In genomic region chr4:87659247-87659931, GRCh38 we compare ENCODE assay signal across 17 cellular contexts. TPM values are rescaled to one million over a fixed set of nuclear protein-coding genes. Genes with fewer than 3 reads are reported as not detected.
A peak's percentile ranks its signal among the peaks of the same experiment; 100 is the strongest.
DNase-seq lines count a peak whose midpoint lies in the region; ATAC-seq and TF ChIP-seq lines count a peak whose summit lies in the region.
"Had no signal": no experiment of that assay in that cellular context is flagged by ENCODE, and none has a peak within 500 bp of the region (broad histone marks: within the 10 kb centered on the region; RNA-seq: fewer than 3 reads in every experiment).

No MANE protein-coding gene starts in this region.

- H3K4me3 Mint-ChIP-seq in activated CD4-positive, alpha-beta memory T cell treated with anti-CD3 and anti-CD28 coated beads, Interleukin-2, amount 10 ng/mL, durations not matched to agents 7 days and 5 days: no peak overlapping the region
- H3K4me3 Mint-ChIP-seq: H9 had no signal

- RAD21 ChIA-PET in HCT116 (lab: Charles Lee; ENCODE audit: low non-redundant PET in 1 of 2, low total read pairs in 2 of 2, uncharacterized antibody in 2 of 2, unreplicated experiment in 2 of 2): no interaction called here

- TF ChIP-seq RAD21 in HCT116 (IDR thresholded peaks at IDR 0.05; ENCODE audit: low read depth): no peak

- TF ChIP-seq CTCF in HCT116 (IDR thresholded peaks at IDR 0.05 in 2 of 3, conservative IDR thresholded peaks at IDR 0.05 in 1 of 3; ENCODE audit: borderline replicate concordance in 1 of 3, insufficient read depth in 1 of 3, low read depth in 2 of 3, low read length in 2 of 3): no peak
- TF ChIP-seq CTCF in ascending aorta (IDR thresholded peaks at IDR 0.05): no peak
- TF ChIP-seq CTCF in smooth muscle cell (IDR thresholded peaks at IDR 0.05; ENCODE audit: borderline replicate concordance, insufficient read depth, poor library complexity, severe bottlenecking): no peak
- TF ChIP-seq CTCF in A673 (conservative IDR thresholded peaks at IDR 0.05; ENCODE audit: low read depth, low read length): no peak

- H3K9me3 ChIP-seq in HCT116 (ENCODE audit: control insufficient read depth in 1 of 2, insufficient read depth in 1 of 2, low read depth in 1 of 2, low read length in 2 of 2) (no peaks in the 10 kb centered on the region), ascending aorta (no peaks in the 10 kb centered on the region), smooth muscle cell (replicated peaks; ENCODE audit: low read depth) (no peaks in the 10 kb centered on the region), A673 (ENCODE audit: low read depth, low read length, poor library complexity, severe bottlenecking) (no peaks in the 10 kb centered on the region)

- H3K4me1 ChIP-seq in HCT116 (ENCODE audit: control insufficient read depth in 1 of 2, insufficient read depth in 2 of 2, low read length in 2 of 2) (peaks cover 35% of the 10 kb centered on the region in 2 experiments), ascending aorta (peaks cover 2 to 22% of the 10 kb centered on the region in 2 donors), smooth muscle cell (ENCODE audit: low read depth) (peaks cover 4% of the 10 kb centered on the region), A673 (ENCODE audit: insufficient read depth, low read length, poor library complexity, severe bottlenecking) (no peaks in the 10 kb centered on the region)
- H3K4me1 ChIP-seq: BLaER1 treated with 17β-estradiol and CSF1 and Interleukin-3, amounts not matched to agents 10 nM and 100 nM had no signal

- WGBS in smooth muscle cell (ENCODE audit: low lambda C conversion rate): 65% methylated on average over 3 of the region's 3 CpGs

- H3K9ac ChIP-seq in HCT116 (ENCODE audit: low read length) (peak overlapping the region; percentile 11; the same call in 1 of the 2 replicates), smooth muscle cell (ENCODE audit: low read depth) (no peak overlapping the region)
- H3K9ac ChIP-seq: BLaER1 treated with 17β-estradiol and CSF1 and Interleukin-3, amounts not matched to agents 10 nM and 100 nM had no signal

- H3K4me3 ChIP-seq in HCT116 (replicated peaks in 1 of 2; ENCODE audit: low read depth in 1 of 2, low read length in 2 of 2) (peak overlapping the region in 1 of 2 experiments; percentile 12; a peak in 1 of 4 replicates), ascending aorta (no peak overlapping the region), smooth muscle cell (no peak overlapping the region), A673 (ENCODE audit: low read depth, low read length, poor library complexity, severe bottlenecking) (no peak overlapping the region)
- H3K4me3 ChIP-seq: BLaER1 treated with 17β-estradiol and CSF1 and Interleukin-3, amounts not matched to agents 10 nM and 100 nM; dorsolateral prefrontal cortex; skin epidermis had no signal

- H3K79me2 ChIP-seq in HCT116 (ENCODE audit: insufficient read depth, low read length) (no peaks in the 10 kb centered on the region), smooth muscle cell (ENCODE audit: low read depth) (no peaks in the 10 kb centered on the region)

- peak overlapping the region; percentile 82 for H3K27ac ChIP-seq in HCT116 (ENCODE audit: low read depth, low read length)
- H3K27ac ChIP-seq in ascending aorta: peak overlapping the region; percentile 6 to 57
- peak overlapping the region; percentile 51 for H3K27ac ChIP-seq in smooth muscle cell (ENCODE audit: low read depth)
- H3K27ac ChIP-seq in A673 (ENCODE audit: low read depth, low read length, poor library complexity, severe bottlenecking): no peak overlapping the region
- H3K27ac ChIP-seq: BLaER1 treated with 17β-estradiol and CSF1 and Interleukin-3, amounts not matched to agents 10 nM and 100 nM; dorsolateral prefrontal cortex; skin epidermis had no signal

- H3K4me1 Mint-ChIP-seq in activated CD4-positive, alpha-beta memory T cell treated with anti-CD3 and anti-CD28 coated beads, Interleukin-2, amount 10 ng/mL, durations not matched to agents 7 days and 5 days: no peaks in the 10 kb centered on the region

- no peaks in the 10 kb centered on the region for H3K9me3 Mint-ChIP-seq in activated CD4-positive, alpha-beta memory T cell treated with anti-CD3 and anti-CD28 coated beads, Interleukin-2, amount 10 ng/mL, durations not matched to agents 7 days and 5 days

- BruUV-seq in HCT116 (replicated peaks; lab: Mats Ljungman, UMichigan) (no TSS peak), A673 (replicated peaks; lab: Mats Ljungman, UMichigan) (no TSS peak)

- H3K36me3 ChIP-seq in HCT116 (ENCODE audit: control insufficient read depth in 1 of 2, insufficient read depth in 2 of 2, low read length in 2 of 2): no peaks in the 10 kb centered on the region
- no peaks in the 10 kb centered on the region for H3K36me3 ChIP-seq in ascending aorta
- H3K36me3 ChIP-seq in smooth muscle cell (ENCODE audit: low read depth): no peaks in the 10 kb centered on the region
- no peaks in the 10 kb centered on the region for H3K36me3 ChIP-seq in A673 (ENCODE audit: insufficient read depth, low read length, poor library complexity, severe bottlenecking)
- H3K36me3 ChIP-seq: BLaER1 treated with 17β-estradiol and CSF1 and Interleukin-3, amounts not matched to agents 10 nM and 100 nM had no signal

- H3K9me2 ChIP-seq in HCT116 (ENCODE audit: insufficient read depth): no peaks in the 10 kb centered on the region

- peak; percentile 22 for DNase-seq in HCT116 (ENCODE audit: low read depth, low spot score)
- no peak for DNase-seq in ascending aorta (ENCODE audit: low spot score in 2 of 2)
- peak; percentile 10 for DNase-seq in iris pigment epithelial cell (ENCODE audit: low read depth)
- DNase-seq in smooth muscle cell (lab: John Stamatoyannopoulos, UW; ENCODE audit: unreplicated experiment): no peak
- DNase-seq in activated CD4-positive, alpha-beta memory T cell treated with anti-CD3 and anti-CD28 coated beads, Interleukin-2, amount 10 ng/mL, durations not matched to agents 7 days and 5 days: no peak
- no peak for DNase-seq in activated gamma-delta T cell (lab: John Stamatoyannopoulos, UW)
- no peak for DNase-seq in A673 (ENCODE audit: low spot score)
- DNase-seq in stimulated activated naive CD4-positive, alpha-beta T cell treated with Interleukin-2 at 50 U/mL for 16 hours (lab: John Stamatoyannopoulos, UW): no peak
- DNase-seq: aorta; DMS79; dorsolateral prefrontal cortex; H9; NCI-H1417; nucleus accumbens; stimulated activated naive CD4-positive, alpha-beta T cell had no signal

- no peak overlapping the region for H3K27ac Mint-ChIP-seq in activated CD4-positive, alpha-beta memory T cell treated with anti-CD3 and anti-CD28 coated beads, Interleukin-2, amount 10 ng/mL, durations not matched to agents 7 days and 5 days
- H3K27ac Mint-ChIP-seq: H9 had no signal

- TF ChIP-seq POLR2A in HCT116 (IDR thresholded peaks at IDR 0.05; ENCODE audit: borderline replicate concordance, extremely low read depth, insufficient read depth, insufficient read length): no peak

- H4K20me1 ChIP-seq in HCT116 (ENCODE audit: insufficient read depth) (no peaks in the 10 kb centered on the region), smooth muscle cell (ENCODE audit: low read depth) (no peaks in the 10 kb centered on the region)
- H4K20me1 ChIP-seq: BLaER1 treated with 17β-estradiol and CSF1 and Interleukin-3, amounts not matched to agents 10 nM and 100 nM had no signal

- no peaks in the 10 kb centered on the region for H3K27me3 ChIP-seq in HCT116 (ENCODE audit: insufficient read depth, low read length)
- no peaks in the 10 kb centered on the region for H3K27me3 ChIP-seq in ascending aorta
- H3K27me3 ChIP-seq in smooth muscle cell (ENCODE audit: low read depth): no peaks in the 10 kb centered on the region
- no peaks in the 10 kb centered on the region for H3K27me3 ChIP-seq in A673 (replicated peaks; ENCODE audit: insufficient read depth, low read depth, low read length, poor library complexity)
- H3K27me3 ChIP-seq: BLaER1 treated with 17β-estradiol and CSF1 and Interleukin-3, amounts not matched to agents 10 nM and 100 nM; dorsolateral prefrontal cortex had no signal

- peak overlapping the region; percentile 97 for H2AFZ ChIP-seq in HCT116 (ENCODE audit: low read depth, low read length, poor library complexity, severe bottlenecking)
- H2AFZ ChIP-seq in smooth muscle cell (ENCODE audit: low read depth): no peak overlapping the region

- intact Hi-C loops in HCT116 (cut with micrococcal nuclease) (no loop called here), ascending aorta (cut with DNase I) (loop anchor here (2.0 to 5.0 kb wide), 2 partner anchors 39 to 117 kb away; no protein-coding TSS in a partner anchor), A673 (cut with micrococcal nuclease; ENCODE audit: unreplicated experiment) (no loop called here)

- no peaks in the 10 kb centered on the region for H3F3A ChIP-seq in smooth muscle cell (ENCODE audit: low read depth)

- H3K4me2 ChIP-seq in HCT116 (ENCODE audit: low read length) (peak overlapping the region; percentile 60), smooth muscle cell (no peak overlapping the region)
- H3K4me2 ChIP-seq: BLaER1 treated with 17β-estradiol and CSF1 and Interleukin-3, amounts not matched to agents 10 nM and 100 nM had no signal

- CTCF ChIA-PET in HCT116 (lab: Charles Lee): no interaction called here
- CTCF ChIA-PET in activated CD4-positive, alpha-beta memory T cell treated with anti-CD3 and anti-CD28 coated beads, Interleukin-2, amount 10 ng/mL, durations not matched to agents 7 days and 5 days (lab: Charles Lee): no interaction called here
- CTCF ChIA-PET in A673 (lab: Charles Lee): no interaction called here

- H3K27me3 Mint-ChIP-seq in activated CD4-positive, alpha-beta memory T cell treated with anti-CD3 and anti-CD28 coated beads, Interleukin-2, amount 10 ng/mL, durations not matched to agents 7 days and 5 days: peaks cover 6% of the 10 kb centered on the region

- no peaks in the 10 kb centered on the region for H3K36me3 Mint-ChIP-seq in activated CD4-positive, alpha-beta memory T cell treated with anti-CD3 and anti-CD28 coated beads, Interleukin-2, amount 10 ng/mL, durations not matched to agents 7 days and 5 days (ENCODE audit: low read depth)

- POLR2A ChIA-PET in HCT116 (lab: Charles Lee): no interaction called here
- POLR2A ChIA-PET in activated CD4-positive, alpha-beta memory T cell treated with anti-CD3 and anti-CD28 coated beads, Interleukin-2, amount 10 ng/mL, durations not matched to agents 7 days and 5 days (lab: Charles Lee): no interaction called here
- POLR2A ChIA-PET in A673 (lab: Charles Lee; ENCODE audit: low non-redundant PET): no interaction called here

- ATAC-seq in HCT116: peak; percentile 48

RNA-seq across cellular contexts. Expression of gene DMP1, which starts 9.3 kb away (rescaled TPM):
- total RNA-seq in HCT116 (2021; ENCODE audit: unreplicated experiment) (not detected), ascending aorta (not detected), smooth muscle cell (not detected in 2 replicates), A673 (2021) (not detected in 2 replicates)
- 0.04 TPM in 1 of 2 replicates, not detected in the other for polyA plus RNA-seq in HCT116 (2012)
- not detected in 2 replicates for polyA plus RNA-seq in smooth muscle cell
- total RNA-seq in activated CD4-positive, alpha-beta memory T cell treated with anti-CD3 and anti-CD28 coated beads, Interleukin-2, amount 10 ng/mL, durations not matched to agents 7 days and 5 days: not detected
- total RNA-seq: H9 had no signal
- polyA plus RNA-seq: aorta had no signal

RNA-seq across cellular contexts. Expression of gene DSPP, which starts 51.1 kb away (rescaled TPM):
- not detected for total RNA-seq in HCT116 (2021; ENCODE audit: unreplicated experiment)
- not detected in 2 replicates for polyA plus RNA-seq in HCT116 (2012)
- not detected for total RNA-seq in ascending aorta
- total RNA-seq in smooth muscle cell: not detected in 2 replicates
- polyA plus RNA-seq in smooth muscle cell: not detected in 2 replicates
- total RNA-seq in activated CD4-positive, alpha-beta memory T cell treated with anti-CD3 and anti-CD28 coated beads, Interleukin-2, amount 10 ng/mL, durations not matched to agents 7 days and 5 days: not detected
- not detected in 2 replicates for total RNA-seq in A673 (2021)
- total RNA-seq: aorta, H9 had no signal

Comparison
In these comparisons a context has a peak if more than half of its experiments do, and no peak if none do; other contexts are left out.
1. DNase-seq: peak in HCT116 (single experiment) and iris pigment epithelial cell (single experiment); none in ascending aorta (0 of 2), smooth muscle cell (single experiment), activated CD4-positive, alpha-beta memory T cell treated with anti-CD3 and anti-CD28 coated beads, Interleukin-2, amount 10 ng/mL, durations not matched to agents 7 days and 5 days (single experiment), activated gamma-delta T cell (single experiment), A673 (single experiment) and stimulated activated naive CD4-positive, alpha-beta T cell treated with Interleukin-2 at 50 U/mL for 16 hours (single experiment).